In genomic region chr12:6938353-6939186, GRCh38 we compare ENCODE assay signal across 6 cellular contexts. TPM values are rescaled to one million over a fixed set of nuclear protein-coding genes. Genes with fewer than 3 reads are reported as not detected.
DNase-seq lines count a peak whose midpoint lies in the region; ATAC-seq and TF ChIP-seq lines count a peak whose summit lies in the region.

No MANE protein-coding gene starts in this region.

- no peak overlapping the region for H3K27ac ChIP-seq in GM23248
- H3K27ac ChIP-seq in body of pancreas = peak overlapping the region; percentile 83 to 96 (median 86)

- peak overlapping the region; percentile 83 for H3K4me3 Mint-ChIP-seq in nephron progenitor cell

- H3K27ac Mint-ChIP-seq in nephron progenitor cell = peak overlapping the region; percentile 91

- no peaks in the 10 kb centered on the region for H3K9me3 Mint-ChIP-seq in nephron progenitor cell

- H3K27me3 Mint-ChIP-seq in nephron progenitor cell (ENCODE audit: low read depth, poor library complexity) = peaks cover 6% of the 10 kb centered on the region

- H3K27me3 ChIP-seq in GM23248 (replicated peaks; ENCODE audit: insufficient read depth) = no peaks in the 10 kb centered on the region
- H3K27me3 ChIP-seq in body of pancreas = no peaks in the 10 kb centered on the region

- peaks cover 64% of the 10 kb centered on the region for H3F3A ChIP-seq in GM23248 (ENCODE audit: insufficient read depth)

- WGBS in GM23248 (ENCODE audit: low coverage in 1 of 2, low lambda C conversion rate in 2 of 2, missing lambda C conversion rate in 2 of 2), 2 experiments = 78 to 79% methylated on average over 31 to 32 of the region's 32 CpGs
- 71 to 74% methylated on average over 13 to 31 of the region's 32 CpGs for WGBS in body of pancreas, 2 donors

- no peak overlapping the region for H2AFZ ChIP-seq in GM23248

- H3K4me3 ChIP-seq in GM23248 = peak overlapping the region; percentile 79; the same call in 1 of the 2 replicates
- no peak overlapping the region for H3K4me3 ChIP-seq in body of pancreas

- peaks cover 25% of the 10 kb centered on the region for H3K4me1 ChIP-seq in GM23248 (ENCODE audit: insufficient read depth)
- peaks cover 38% of the 10 kb centered on the region for H3K4me1 ChIP-seq in body of pancreas

- TF ChIP-seq POLR2A in body of pancreas (IDR thresholded peaks at IDR 0.05) = no peak

- H3K79me2 ChIP-seq in GM23248 (ENCODE audit: insufficient read depth) = peaks cover 32% of the 10 kb centered on the region

- H3K4me1 Mint-ChIP-seq in nephron progenitor cell = peaks cover 63% of the 10 kb centered on the region

- no peak for ATAC-seq in body of pancreas
- ATAC-seq in GM19467 (IDR thresholded peaks at IDR 0.05; ENCODE audit: unreplicated experiment) = no peak

- peaks cover 60% of the 10 kb centered on the region for H3K36me3 Mint-ChIP-seq in nephron progenitor cell (ENCODE audit: low read depth)

- H3K9ac ChIP-seq in GM23248 = peak overlapping the region; percentile 91

- H3K9me2 ChIP-seq in GM23248 (ENCODE audit: insufficient read depth) = no peaks in the 10 kb centered on the region

- DNase-seq in GM23248 (no peak), body of pancreas (peak in 1 of 4 donors; percentile 43), nephron progenitor cell (no peak), KBM-7 (no peak), DMS53 (lab: John Stamatoyannopoulos, UW) (no peak)

- peak overlapping the region; percentile 15 for H3K4me2 ChIP-seq in GM23248 (ENCODE audit: unreplicated experiment)

- peaks cover 13% of the 10 kb centered on the region; the same call in 1 of the 2 replicates for H3K36me3 ChIP-seq in GM23248 (ENCODE audit: low read depth)
- H3K36me3 ChIP-seq in body of pancreas (replicated peaks in 1 of 2; ENCODE audit: insufficient read depth in 1 of 2, low read depth in 2 of 2) = no peaks in the 10 kb centered on the region

- H3K9me3 ChIP-seq in GM23248 (ENCODE audit: low read depth) (no peaks in the 10 kb centered on the region), body of pancreas (no peaks in the 10 kb centered on the region)

- intact Hi-C loops in body of pancreas (cut with DNase I) = no loop called here

- in situ Hi-C loops in GM23248 (cut with MboI) (no loop called here), KBM-7 (cut with MboI; ENCODE audit: low pct_unique_long_range_greater_than_20kb, low sequenced_read_pairs) (no loop called here)

- H4K20me1 ChIP-seq in GM23248 (ENCODE audit: insufficient read depth) = 0 out of 2 replicates have a peak, but pooled peaks cover under 1% of the 10 kb centered on the region

- no peak for TF ChIP-seq CTCF in body of pancreas (IDR thresholded peaks at IDR 0.05)
- no peak for TF ChIP-seq CTCF in nephron progenitor cell (IDR thresholded peaks at IDR 0.05)

RNA-seq across cellular contexts. Expression of gene RNU7-1, which starts 5.0 kb away (rescaled TPM):
- total RNA-seq in GM23248 (2014; rRNA removed; shearing (Covaris generic)) = not detected in 2 replicates
- polyA plus RNA-seq in GM23248 (2016; fragmentation: Nextera tagmentation; extraction: Ambion mirVana) = not detected in 2 replicates
- not detected for total RNA-seq in body of pancreas

RNA-seq across cellular contexts. Expression of gene C12orf57, which starts 5.3 kb away (rescaled TPM):
- total RNA-seq in GM23248 (2014; rRNA removed; shearing (Covaris generic)) = 261 and 264 TPM in 2 replicates
- 247 and 257 TPM in 2 replicates for polyA plus RNA-seq in GM23248 (2016; fragmentation: Nextera tagmentation; extraction: Ambion mirVana)
- 100 to 1,000 TPM; 219 to 302 TPM for total RNA-seq in body of pancreas

RNA-seq across cellular contexts. Expression of gene ATN1, which starts 10.8 kb away (rescaled TPM):
- total RNA-seq in GM23248 (2014; rRNA removed; shearing (Covaris generic)) = 6.5 and 8.7 TPM in 2 replicates
- polyA plus RNA-seq in GM23248 (2016; fragmentation: Nextera tagmentation; extraction: Ambion mirVana) = 13.3 and 14.7 TPM in 2 replicates
- total RNA-seq in body of pancreas = 10 to 100 TPM; 36.1 to 86.7 TPM

RNA-seq across cellular contexts. Expression of gene PTPN6, which starts 12.6 kb away (rescaled TPM):
- total RNA-seq in GM23248 (2014; rRNA removed; shearing (Covaris generic)) = not detected in 2 replicates
- polyA plus RNA-seq in GM23248 (2016; fragmentation: Nextera tagmentation; extraction: Ambion mirVana) = 0.21 and 0.35 TPM in 2 replicates
- total RNA-seq in body of pancreas = 10 to 100 TPM; 18.4 to 19.4 TPM

RNA-seq across cellular contexts. Expression of gene ENO2, which starts 24.2 kb away (rescaled TPM):
- total RNA-seq in GM23248 (2014; rRNA removed; shearing (Covaris generic)) = 10.1 and 16.3 TPM in 2 replicates
- polyA plus RNA-seq in GM23248 (2016; fragmentation: Nextera tagmentation; extraction: Ambion mirVana) = 32.8 and 34.2 TPM in 2 replicates
- 10 to 100 TPM in 1 of 2 donors, 1 to 10 TPM in 1; 4.4 to 11.9 TPM for total RNA-seq in body of pancreas
